ENCODE assay signal across 17 cellular contexts in the genomic region with DNA sequence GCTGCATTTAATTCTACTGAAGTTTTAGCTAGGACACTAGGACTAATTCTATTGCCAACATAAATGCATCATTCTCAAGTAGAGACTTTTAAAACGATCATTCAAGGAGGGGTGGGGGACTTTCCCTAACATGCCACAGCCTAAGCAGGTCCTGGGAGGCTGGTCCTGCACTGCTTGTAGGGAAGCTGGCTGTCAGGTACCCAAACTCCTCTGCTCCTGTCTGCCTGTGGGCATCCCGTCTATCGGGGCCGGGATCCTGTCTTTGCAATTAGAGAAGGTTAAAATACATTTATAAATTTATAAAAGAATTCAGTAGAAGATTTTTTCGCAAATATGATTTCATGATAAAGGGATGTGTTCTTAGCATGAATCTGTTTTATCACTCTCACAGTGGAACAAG. TPM values are rescaled to one million over a fixed set of nuclear protein-coding genes. Genes with fewer than 3 reads are reported as not detected.
DNase-seq lines count a peak whose midpoint lies in the region; ATAC-seq, FAIRE-seq and TF ChIP-seq lines count a peak whose summit lies in the region.
"Had no signal": no experiment of that assay in that cellular context is flagged by ENCODE, and none has a peak within 500 bp of the region (broad histone marks: within the 10 kb centered on the region; RNA-seq: fewer than 3 reads in every experiment).

No MANE protein-coding gene starts in this region.

- no peaks in the 10 kb centered on the region for H3K79me1 ChIP-seq in H9 (ENCODE audit: insufficient read depth, low read depth, low read length, poor library complexity, severe bottlenecking)

- peaks cover 15 to 59% (median 41%) of the 10 kb centered on the region in 10 experiments for H3K4me1 ChIP-seq in BLaER1 treated with 17β-estradiol and CSF1 and Interleukin-3, amounts not matched to agents 10 nM and 100 nM
- H3K4me1 ChIP-seq in H9 (ENCODE audit: insufficient read depth, low read length) = no peaks in the 10 kb centered on the region
- no peaks in the 10 kb centered on the region for H3K4me1 ChIP-seq in kidney (ENCODE audit: control insufficient read depth in 1 of 2, insufficient read depth in 1 of 2, low read depth in 1 of 2, low read length in 2 of 2)
- H3K4me1 ChIP-seq in Karpas-422 (ENCODE audit: low read length) = no peaks in the 10 kb centered on the region
- H3K4me1 ChIP-seq: HAP-1 had no signal

- H3K9me3 Mint-ChIP-seq in H9 = no peaks in the 10 kb centered on the region
- H3K9me3 Mint-ChIP-seq in naive thymus-derived CD8-positive, alpha-beta T cell = no peaks in the 10 kb centered on the region
- H3K9me3 Mint-ChIP-seq: CD8-positive, alpha-beta T cell had no signal

- H3K23ac ChIP-seq in H9 (ENCODE audit: insufficient read length, low read depth, low read length) = no peak overlapping the region

- peaks cover 10 to 23% (median 23%) of the 10 kb centered on the region in 3 experiments; a peak in 5 of 7 replicates for H3K36me3 Mint-ChIP-seq in H9 (ENCODE audit: insufficient read depth in 1 of 3, low read depth in 3 of 3)
- H3K36me3 Mint-ChIP-seq in naive thymus-derived CD8-positive, alpha-beta T cell = peaks cover 0 to 2% (median 1%) of the 10 kb centered on the region in 3 donors
- H3K36me3 Mint-ChIP-seq: CD8-positive, alpha-beta T cell had no signal

- H3K9ac ChIP-seq in BLaER1 treated with 17β-estradiol and CSF1 and Interleukin-3, amounts not matched to agents 10 nM and 100 nM = peak overlapping the region in 1 of 11 experiments; percentile 8; a peak in 1 of 22 replicates
- no peak overlapping the region for H3K9ac ChIP-seq in H9 (ENCODE audit: extremely low read depth, insufficient read length, low read length)
- no peak overlapping the region for H3K9ac ChIP-seq in kidney (ENCODE audit: low read length in 2 of 2)
- H3K9ac ChIP-seq in Karpas-422 (ENCODE audit: low read length) = no peak overlapping the region

- H3K27ac ChIP-seq in BLaER1 treated with 17β-estradiol and CSF1 and Interleukin-3, amounts not matched to agents 10 nM and 100 nM = no peak overlapping the region
- no peak overlapping the region for H3K27ac ChIP-seq in H9 (ENCODE audit: insufficient read length, low read depth, low read length)
- H3K27ac ChIP-seq in kidney (ENCODE audit: low read depth in 2 of 2, low read length in 2 of 2) = no peak overlapping the region
- no peak overlapping the region for H3K27ac ChIP-seq in Karpas-422 (ENCODE audit: low read length)
- H3K27ac ChIP-seq: HL-60 had no signal

- no peak overlapping the region for H2AK5ac ChIP-seq in H9 (ENCODE audit: insufficient read length, low read length)

- H3K56ac ChIP-seq in H9 (ENCODE audit: insufficient read length, low read depth, low read length) = no peak overlapping the region

- no peak overlapping the region for H3T11ph ChIP-seq in H9 (ENCODE audit: low read length)

- H3K4me1 Mint-ChIP-seq in H9 = 0 out of 4 replicates have a peak, but pooled peaks cover 0 to 4% of the 10 kb centered on the region in 2 experiments
- peaks cover 10 to 23% (median 18%) of the 10 kb centered on the region in 4 donors for H3K4me1 Mint-ChIP-seq in naive thymus-derived CD8-positive, alpha-beta T cell

- H2BK15ac ChIP-seq in H9 (ENCODE audit: low read depth, low read length) = no peak overlapping the region

- no peak overlapping the region for H3K14ac ChIP-seq in H9 (ENCODE audit: insufficient read depth, low read length)

- H2AFZ ChIP-seq in H9 (ENCODE audit: low read length) (no peak overlapping the region), Karpas-422 (ENCODE audit: low read length) (no peak overlapping the region)

- no peak overlapping the region for H2BK5ac ChIP-seq in H9 (ENCODE audit: insufficient read length, low read length)

- H3K4me3 ChIP-seq in BLaER1 treated with 17β-estradiol and CSF1 and Interleukin-3, amounts not matched to agents 10 nM and 100 nM = no peak overlapping the region
- H3K4me3 ChIP-seq in kidney (ENCODE audit: low read length in 2 of 2) (no peak overlapping the region), Karpas-422 (ENCODE audit: low read length) (no peak overlapping the region)
- H3K4me3 ChIP-seq: HAP-1 had no signal

- H4K8ac ChIP-seq in H9 (replicated peaks; ENCODE audit: insufficient read length, low read depth, low read length) = no peak overlapping the region

- peaks cover 0 to 17% (median 0%) of the 10 kb centered on the region in 11 experiments; a peak in 4 of 22 replicates for H3K36me3 ChIP-seq in BLaER1 treated with 17β-estradiol and CSF1 and Interleukin-3, amounts not matched to agents 10 nM and 100 nM
- H3K36me3 ChIP-seq in kidney (ENCODE audit: control insufficient read depth in 1 of 2, insufficient read depth in 2 of 2, low read length in 2 of 2) = peaks cover 2 to 7% of the 10 kb centered on the region in 2 donors
- H3K36me3 ChIP-seq in Karpas-422 (ENCODE audit: insufficient read depth, low read length) = no peaks in the 10 kb centered on the region; the same call in 1 of the 2 replicates

- TF ChIP-seq CTCF in H9 (conservative IDR thresholded peaks at IDR 0.05) (no peak), kidney (IDR thresholded peaks at IDR 0.05; ENCODE audit: borderline replicate concordance, extremely low read depth, insufficient read depth) (no peak)

- intact Hi-C loops in kidney (cut with DNase I) = no loop called here

- WGBS in H9 (ENCODE audit: extremely low coverage, insufficient read length, low lambda C conversion rate) = no CpG with 5 or more reads among the region's 5 CpGs

- no peaks in the 10 kb centered on the region for H3K27me3 Mint-ChIP-seq in H9 (ENCODE audit: low read depth)
- peaks cover 0 to under 1% (median 0%) of the 10 kb centered on the region in 5 donors for H3K27me3 Mint-ChIP-seq in naive thymus-derived CD8-positive, alpha-beta T cell

- H3K4me3 Mint-ChIP-seq in H9 = no peak overlapping the region
- no peak overlapping the region for H3K4me3 Mint-ChIP-seq in naive thymus-derived CD8-positive, alpha-beta T cell
- H3K4me3 Mint-ChIP-seq: CD14-positive monocyte; CD8-positive, alpha-beta T cell had no signal

- H3K79me2 ChIP-seq in H9 (ENCODE audit: insufficient read depth, low read length) = no peaks in the 10 kb centered on the region
- H3K79me2 ChIP-seq in Karpas-422 (ENCODE audit: low read length) = no peaks in the 10 kb centered on the region

- no peak overlapping the region for H3K18ac ChIP-seq in H9 (ENCODE audit: insufficient read length, low read depth, low read length)

- POLR2A ChIA-PET in naive thymus-derived CD8-positive, alpha-beta T cell (lab: Charles Lee) = interaction anchor here (1.5 to 3.9 kb wide), 2 partner anchors 14 to 23 kb away, joined by 4 to 26 read pairs; no protein-coding TSS in a partner anchor

- H3K9me3 ChIP-seq in BLaER1 treated with 17β-estradiol and CSF1 and Interleukin-3, amounts not matched to agents 10 nM and 100 nM (replicated peaks in 1 of 11) = peaks cover 0 to 17% (median 0%) of the 10 kb centered on the region in 11 experiments; a peak in 8 of 22 replicates
- H3K9me3 ChIP-seq in H9 (ENCODE audit: control insufficient read depth, low read depth, low read length) (no peaks in the 10 kb centered on the region), kidney (ENCODE audit: control insufficient read depth in 1 of 2, low read length in 2 of 2) (no peaks in the 10 kb centered on the region), Karpas-422 (ENCODE audit: low read length) (no peaks in the 10 kb centered on the region)
- H3K9me3 ChIP-seq: BE2C, HAP-1 had no signal

- no peak overlapping the region for H2BK12ac ChIP-seq in H9 (ENCODE audit: insufficient read length, low read depth, low read length)

- no peaks in the 10 kb centered on the region for H3K23me2 ChIP-seq in H9 (ENCODE audit: insufficient read length, low read depth, low read length, poor library complexity, severe bottlenecking)

- no peaks in the 10 kb centered on the region for H3K9me2 ChIP-seq in Karpas-422 (replicated peaks; ENCODE audit: insufficient read depth, low read length)

- H3K27me3 ChIP-seq in BLaER1 treated with 17β-estradiol and CSF1 and Interleukin-3, amounts not matched to agents 10 nM and 100 nM = no peaks in the 10 kb centered on the region
- H3K27me3 ChIP-seq in H9 (ENCODE audit: insufficient read depth, low read length) = no peaks in the 10 kb centered on the region
- H3K27me3 ChIP-seq in Karpas-422 (ENCODE audit: low read length) = no peaks in the 10 kb centered on the region
- H3K27me3 ChIP-seq: BE2C had no signal

- H3K27ac Mint-ChIP-seq in H9 = no peak overlapping the region
- peak overlapping the region in 6 of 10 donors; percentile 14 to 86 (median 58) for H3K27ac Mint-ChIP-seq in naive thymus-derived CD8-positive, alpha-beta T cell
- H3K27ac Mint-ChIP-seq: CD14-positive monocyte; CD8-positive, alpha-beta T cell had no signal

- FAIRE-seq in kidney (lab: Jason Lieb, UNC) = no peak
- FAIRE-seq: A204.1, H1 had no signal

- no peak for ATAC-seq in naive thymus-derived CD8-positive, alpha-beta T cell
- ATAC-seq: CD8-positive, alpha-beta T cell had no signal

- no peak overlapping the region for H4K91ac ChIP-seq in H9 (ENCODE audit: insufficient read length, low read depth, low read length)

- H4K5ac ChIP-seq in H9 (ENCODE audit: insufficient read length, low read depth, low read length) = no peak overlapping the region

- DNase-seq in H9 (peak; percentile 18), kidney (no peak), Karpas-422 (no peak)
- DNase-seq in naive thymus-derived CD8-positive, alpha-beta T cell = no peak
- DNase-seq in activated CD8-positive, alpha-beta memory T cell treated with anti-CD3 and anti-CD28 coated beads, Interleukin-2, amount 50 U/mL, for 48 hours = no peak
- DNase-seq: ACHN, BE2C, Calu3, DMS79 treated with DMSO at 0.1 percent for 48 hours, GF-D8 had no signal

- no peak overlapping the region for H2BK20ac ChIP-seq in H9 (ENCODE audit: low read depth, low read length, poor library complexity, severe bottlenecking)

- H4K20me1 ChIP-seq in BLaER1 treated with 17β-estradiol and CSF1 and Interleukin-3, amounts not matched to agents 10 nM and 100 nM = no peaks in the 10 kb centered on the region
- H4K20me1 ChIP-seq in H9 (ENCODE audit: control insufficient read depth, insufficient read depth, insufficient read length) (no peaks in the 10 kb centered on the region), Karpas-422 (ENCODE audit: insufficient read depth, low read depth, low read length) (no peaks in the 10 kb centered on the region)

- H2BK120ac ChIP-seq in H9 (ENCODE audit: low read depth, low read length, poor library complexity, severe bottlenecking) = no peak overlapping the region

- no peak overlapping the region for H3K4ac ChIP-seq in H9 (ENCODE audit: low read depth, low read length)

- H3K4me2 ChIP-seq in BLaER1 treated with 17β-estradiol and CSF1 and Interleukin-3, amounts not matched to agents 10 nM and 100 nM = peak overlapping the region in 6 of 11 experiments; percentile 54 to 76 (median 63); a peak in 12 of 22 replicates
- no peak overlapping the region for H3K4me2 ChIP-seq in H9 (ENCODE audit: insufficient read depth, insufficient read length, low read length)
- H3K4me2 ChIP-seq in Karpas-422 (ENCODE audit: low read depth, low read length, poor library complexity, severe bottlenecking) = no peak overlapping the region

RNA-seq across cellular contexts. Expression of gene MPC1, which starts 51.6 kb away (rescaled TPM):
- total RNA-seq in H9 (2021) (9.7 and 10.0 TPM in 2 replicates), kidney (74.1 TPM)
- total RNA-seq in naive thymus-derived CD8-positive, alpha-beta T cell = 10 to 100 TPM; 33.5 to 38.8 TPM
- 10 to 100 TPM; 64.1 to 76.7 (median 65.8) TPM for polyA plus RNA-seq in naive thymus-derived CD8-positive, alpha-beta T cell
- 313 TPM for polyA plus RNA-seq in kidney (ENCODE audit: insufficient read depth, low read depth, low replicate concordance)
- total RNA-seq in Karpas-422 (2014; rRNA removed; shearing (Covaris generic); ENCODE audit: low replicate concordance) = 62.7 and 109 TPM in 2 replicates

Comparison
In these comparisons a context has a peak if more than half of its experiments do, and no peak if none do; other contexts are left out.
1. H3K4me2 ChIP-seq: peak in BLaER1 treated with 17β-estradiol and CSF1 and Interleukin-3, amounts not matched to agents 10 nM and 100 nM (6 of 11); none in H9 (single experiment) and Karpas-422 (single experiment).
2. H3K27ac Mint-ChIP-seq: peak in naive thymus-derived CD8-positive, alpha-beta T cell (6 of 10); none in H9 (0 of 3).